In the genomic region with DNA sequence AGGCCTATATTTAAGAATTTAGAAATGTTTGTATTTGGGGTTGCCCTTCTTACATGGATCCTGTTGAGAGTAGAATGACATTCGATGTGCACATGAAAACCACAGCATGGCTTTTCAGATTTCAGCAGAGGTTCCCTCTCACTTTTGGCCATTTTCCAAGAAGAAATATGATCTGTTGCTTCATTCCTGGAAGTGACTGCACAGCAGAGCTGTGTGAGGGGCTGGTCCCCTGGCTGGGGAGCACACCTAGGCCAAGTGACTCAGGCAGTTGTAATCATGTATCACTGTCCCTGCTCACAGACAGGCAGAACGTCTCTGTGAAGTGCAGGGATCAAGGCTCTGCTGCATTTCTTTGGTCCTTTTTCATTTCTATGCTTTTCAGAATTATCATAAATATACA, we compare ENCODE assay signal across 9 cellular contexts. TPM values are rescaled to one million over a fixed set of nuclear protein-coding genes. Genes with fewer than 3 reads are reported as not detected.
DNase-seq lines count a peak whose midpoint lies in the region; ATAC-seq, FAIRE-seq and TF ChIP-seq lines count a peak whose summit lies in the region.
"Had no signal": no experiment of that assay in that cellular context is flagged by ENCODE, and none has a peak within 500 bp of the region (broad histone marks: within the 10 kb centered on the region; RNA-seq: fewer than 3 reads in every experiment).

No MANE protein-coding gene starts in this region.

- H3K36me3 ChIP-seq in RWPE2 (ENCODE audit: low read depth): peaks cover 54% of the 10 kb centered on the region
- H3K36me3 ChIP-seq in left ventricle myocardium inferior: peaks cover 85% of the 10 kb centered on the region

- POLR2A ChIA-PET in AG04450 (lab: Yijun Ruan, JAX): no interaction called here

- intact Hi-C loops in left ventricle myocardium inferior (cut with micrococcal nuclease): no loop called here
- intact Hi-C loops in head of caudate nucleus (cut with DNase I): no loop called here

- peak; percentile 91 for ATAC-seq in RWPE2 (ENCODE audit: low read depth)
- no peak for ATAC-seq in GM18909 (IDR thresholded peaks at IDR 0.05; ENCODE audit: poor library complexity, unreplicated experiment)

- DNase-seq in AG04450 (ENCODE audit: low read depth, low spot score) (peak; percentile 20), HTR-8/SVneo (ENCODE audit: insufficient read length, low spot score) (peak; percentile 67), RWPE2 (ENCODE audit: low spot score) (no peak), left ventricle myocardium inferior (no peak), pons (ENCODE audit: low spot score) (no peak), head of caudate nucleus (no peak)
- no peak for DNase-seq in activated naive CD4-positive, alpha-beta T cell treated with anti-CD3 and anti-CD28 coated beads, Interleukin-2, amount 50 U/mL, for 16 hours

- no peak for FAIRE-seq in HTR-8/SVneo (lab: Jason Lieb, UNC)

- no peak overlapping the region for H3K4me3 ChIP-seq in AG04450 (ENCODE audit: low read depth, low read length)
- no peak overlapping the region for H3K4me3 ChIP-seq in RWPE2 (ENCODE audit: severe bottlenecking)
- no peak overlapping the region for H3K4me3 ChIP-seq in left ventricle myocardium inferior

- H3K4me1 ChIP-seq in RWPE2 (ENCODE audit: insufficient read depth, poor library complexity, severe bottlenecking): peaks cover 32% of the 10 kb centered on the region
- H3K4me1 ChIP-seq in left ventricle myocardium inferior: peaks cover 25% of the 10 kb centered on the region

- no peaks in the 10 kb centered on the region for H3K9me3 ChIP-seq in AG04450 (ENCODE audit: control insufficient read depth, insufficient read depth, low read length)
- H3K9me3 ChIP-seq in RWPE2 (ENCODE audit: severe bottlenecking): no peaks in the 10 kb centered on the region
- no peaks in the 10 kb centered on the region for H3K9me3 ChIP-seq in left ventricle myocardium inferior (replicated peaks)

- H3K27me3 ChIP-seq in AG04450 (ENCODE audit: control insufficient read depth, insufficient read depth, low read length) (no peaks in the 10 kb centered on the region), RWPE2 (ENCODE audit: insufficient read depth, poor library complexity, severe bottlenecking) (no peaks in the 10 kb centered on the region), left ventricle myocardium inferior (ENCODE audit: low read depth) (no peaks in the 10 kb centered on the region)

- CTCF ChIA-PET in AG04450 (lab: Charles Lee): interaction anchor here (0.6 to 1.9 kb wide), 4 partner anchors 40 to 490 kb away, joined by 3 to 11 read pairs (median 6); no protein-coding TSS in a partner anchor

- H3K27ac ChIP-seq in AG04450 (ENCODE audit: low read depth, low read length) (no peak overlapping the region), RWPE2 (ENCODE audit: poor library complexity, severe bottlenecking) (peak overlapping the region; percentile 22), left ventricle myocardium inferior (replicated peaks) (peak overlapping the region; percentile 55)

- TF ChIP-seq CTCF in AG04450 (IDR thresholded peaks at IDR 0.05; ENCODE audit: low read depth, low read length) (no peak), RWPE2 (IDR thresholded peaks at IDR 0.05; ENCODE audit: poor library complexity, severe bottlenecking) (no peak), left ventricle myocardium inferior (IDR thresholded peaks at IDR 0.05; ENCODE audit: borderline replicate concordance) (no peak)

RNA-seq across cellular contexts. Expression of gene AGT, which starts 32.3 kb away (rescaled TPM):
- polyA plus RNA-seq in AG04450 (2011; rRNA removed): 6.2 and 8.4 TPM in 2 replicates
- 1.8 and 2.9 TPM in 2 replicates for polyA minus RNA-seq in AG04450 (2011; rRNA and poly(A)+ RNA removed)
- total RNA-seq in left ventricle myocardium inferior: 54.6 TPM
- total RNA-seq: activated CD8-positive, alpha-beta memory T cell treated with anti-CD3 and anti-CD28 coated beads for 36 hours had no signal

RNA-seq across cellular contexts. Expression of gene COG2, which starts 39.3 kb away (rescaled TPM):
- polyA plus RNA-seq in AG04450 (2011; rRNA removed): 16.7 and 21.5 TPM in 2 replicates
- polyA minus RNA-seq in AG04450 (2011; rRNA and poly(A)+ RNA removed): 13.1 and 14.6 TPM in 2 replicates
- total RNA-seq in left ventricle myocardium inferior: 25.6 TPM

Comparison
In these comparisons a context has a peak if more than half of its experiments do, and no peak if none do; other contexts are left out.
1. DNase-seq: peak in AG04450 (single experiment) and HTR-8/SVneo (single experiment); none in RWPE2 (single experiment), left ventricle myocardium inferior (single experiment), pons (single experiment), head of caudate nucleus (0 of 42) and activated naive CD4-positive, alpha-beta T cell treated with anti-CD3 and anti-CD28 coated beads, Interleukin-2, amount 50 U/mL, for 16 hours (single experiment).